ENCODE assay signal across 9 cellular contexts in the genomic region with DNA sequence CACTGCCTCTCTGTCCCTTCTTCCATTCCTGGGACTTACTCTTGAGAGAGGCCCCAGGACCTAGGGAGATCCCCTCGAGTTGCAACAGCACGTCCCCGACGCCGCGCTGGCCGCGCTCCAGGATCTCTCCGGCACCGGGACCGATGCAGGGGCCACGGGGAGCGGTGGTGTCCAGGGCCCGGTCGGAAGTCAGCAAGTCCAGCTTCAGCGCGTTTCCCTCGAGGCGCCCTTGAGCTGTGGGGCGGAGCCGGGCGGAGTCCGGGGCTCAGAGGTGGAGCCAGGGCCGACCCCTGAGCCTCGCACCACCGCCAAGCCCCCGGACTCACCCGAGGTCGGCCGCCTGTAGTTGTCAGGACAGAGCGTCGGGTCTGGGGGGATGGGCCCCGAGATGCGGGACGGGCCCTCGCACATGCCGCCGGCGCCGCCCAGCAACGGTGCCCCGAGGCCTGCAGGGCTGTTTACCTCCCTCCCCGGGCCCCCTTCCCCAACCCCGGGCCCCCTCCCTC. TPM values are rescaled to one million over a fixed set of nuclear protein-coding genes. Genes with fewer than 3 reads are reported as not detected.
A peak's percentile ranks its signal among the peaks of the same experiment; 100 is the strongest.
DNase-seq lines count a peak whose midpoint lies in the region; ATAC-seq, FAIRE-seq and TF ChIP-seq lines count a peak whose summit lies in the region.
"Had no signal": no experiment of that assay in that cellular context is flagged by ENCODE, and none has a peak within 500 bp of the region (broad histone marks: within the 10 kb centered on the region; RNA-seq: fewer than 3 reads in every experiment).

No MANE protein-coding gene starts in this region.

- CTCF ChIA-PET in IMR-90 (lab: Yijun Ruan, JAX) = interaction anchor here (1.5 kb wide), 1 partner anchor 145 kb away, joined by 9 read pairs; no protein-coding TSS in a partner anchor
- CTCF ChIA-PET in GM12878 (lab: Yijun Ruan, JAX) = interaction anchor here (1.1 to 11.9 kb wide), 9 partner anchors 20 to 149 kb away, joined by 3 to 196 read pairs (median 6); partner anchors contain the start of genes CARMIL2 and CTCF

- H3K79me2 ChIP-seq in GM12878 (ENCODE audit: control insufficient read depth, insufficient read depth, low read length) = no peaks in the 10 kb centered on the region

- H4K8ac ChIP-seq in IMR-90 (ENCODE audit: low read depth in 2 of 2, low read length in 2 of 2) = peak overlapping the region in 1 of 2 experiments; percentile 48; a peak in 1 of 4 replicates

- WGBS in IMR-90 (ENCODE audit: extremely low coverage in 2 of 2, insufficient read length in 1 of 2), 2 experiments = 6% methylated on average over 32 of the region's 44 CpGs; no CpG with 5 or more reads in 1 of the 2 experiments
- 2% methylated on average over 36 of the region's 44 CpGs for WGBS in GM12878 (ENCODE audit: insufficient coverage, insufficient replicate concordance, low lambda C conversion rate, missing lambda C conversion rate)

- TF ChIP-seq RAD21 in IMR-90 (IDR thresholded peaks at IDR 0.05; ENCODE audit: low read length) (no peak), GM12878 (IDR thresholded peaks at IDR 0.05; ENCODE audit: insufficient read depth, low read depth, low read length) (no peak)

- no peak for TF ChIP-seq EP300 in GM12878 (IDR thresholded peaks at IDR 0.05; ENCODE audit: borderline replicate concordance in 1 of 2, control insufficient read depth in 1 of 2, low read depth in 2 of 2, low read length in 2 of 2)

- H2BK15ac ChIP-seq in IMR-90 (ENCODE audit: low read depth, low read length) = no peak overlapping the region

- H3K9ac ChIP-seq in IMR-90 (ENCODE audit: low read depth, low read length) (peak overlapping the region; percentile 5; the same call in 1 of the 2 replicates), GM12878 (ENCODE audit: control insufficient read depth, insufficient read depth, low read length) (0 out of 2 replicates have a peak overlapping the region, but pooled peaks have one; percentile 30)

- H3K9me3 ChIP-seq in IMR-90 (ENCODE audit: control insufficient read depth, insufficient read depth, low read length) (no peaks in the 10 kb centered on the region), GM12878 (replicated peaks; ENCODE audit: control insufficient read depth, insufficient read depth, low read length) (no peaks in the 10 kb centered on the region)

- FAIRE-seq in GM12878 (lab: Jason Lieb, UNC) = no peak
- FAIRE-seq: A204.1 had no signal

- H2BK120ac ChIP-seq in IMR-90 (ENCODE audit: low read depth, low read length) = no peak overlapping the region

- dilution Hi-C loops in IMR-90 (cut with HindIII; ENCODE audit: low sequenced_read_pairs, unreplicated experiment) = no loop called here

- SMC1A ChIA-PET in GM12878 (lab: Charles Lee; ENCODE audit: uncharacterized antibody, unreplicated experiment) = interaction anchor here (1.3 to 2.8 kb wide), 4 partner anchors 102 to 145 kb away, joined by 3 to 20 read pairs (median 12); partner anchors contain the start of gene RIPOR1

- H4K91ac ChIP-seq in IMR-90 (ENCODE audit: insufficient read depth, low read depth, low read length) = no peak overlapping the region

- H4K5ac ChIP-seq in IMR-90 (ENCODE audit: low read depth, low read length) = no peak overlapping the region

- no peak overlapping the region for H3K56ac ChIP-seq in IMR-90 (ENCODE audit: extremely low read depth, insufficient read depth, low read length)

- no peak overlapping the region for H3K23ac ChIP-seq in IMR-90 (ENCODE audit: low read depth, low read length)

- H3K9me1 ChIP-seq in IMR-90 (ENCODE audit: insufficient read depth, low read length) = no peaks in the 10 kb centered on the region

- no peak overlapping the region for H3K4ac ChIP-seq in IMR-90 (ENCODE audit: low read depth, low read length)

- peak overlapping the region; percentile 42; the same call in 1 of the 2 replicates for H3K27ac ChIP-seq in IMR-90 (ENCODE audit: insufficient read depth, low read length)
- no peak overlapping the region for H3K27ac ChIP-seq in GM12878 (ENCODE audit: control insufficient read depth, insufficient read depth)
- peak overlapping the region; percentile 88 for H3K27ac ChIP-seq in substantia nigra (ENCODE audit: low read depth, low read length, poor library complexity, severe bottlenecking)

- POLR2A ChIA-PET in IMR-90 (lab: Charles Lee; ENCODE audit: unreplicated experiment) = no interaction called here
- POLR2A ChIA-PET in GM12878 (lab: Charles Lee) = interaction anchor here (1.0 to 1.3 kb wide), 3 partner anchors 53 to 145 kb away, joined by 3 to 5 read pairs (median 5); partner anchors contain the start of genes CTCF and GFOD2

- peak overlapping the region; percentile 83 for H2AK9ac ChIP-seq in IMR-90 (replicated peaks; ENCODE audit: low read depth, low read length, poor library complexity)

- no peak for TF ChIP-seq POLR2A in IMR-90 (IDR thresholded peaks at IDR 0.05; ENCODE audit: low read depth, low read length)
- no peak for TF ChIP-seq POLR2A in GM12878 (IDR thresholded peaks at IDR 0.05; ENCODE audit: low read depth, low read length)

- no peak overlapping the region for H2AK5ac ChIP-seq in IMR-90 (ENCODE audit: low read depth, low read length)

- H3K4me1 ChIP-seq in IMR-90 (ENCODE audit: control insufficient read depth, insufficient read depth, low read length) (peaks cover 12% of the 10 kb centered on the region), GM12878 (ENCODE audit: control insufficient read depth, insufficient read depth, low read length) (peaks cover 30% of the 10 kb centered on the region)

- H2AFZ ChIP-seq in IMR-90 (replicated peaks; ENCODE audit: low read length, poor library complexity) (peak overlapping the region; percentile 96), GM12878 (ENCODE audit: control insufficient read depth, low read depth, low read length) (peak overlapping the region; percentile 76)

- no peak overlapping the region for H2BK5ac ChIP-seq in IMR-90 (ENCODE audit: low read depth, low read length, poor library complexity, severe bottlenecking)

- no peak for TF ChIP-seq CTCF in IMR-90 (conservative IDR thresholded peaks at IDR 0.05; ENCODE audit: low read depth, low read length)
- TF ChIP-seq CTCF in GM12878 (IDR thresholded peaks at IDR 0.05 in 2 of 3, conservative IDR thresholded peaks at IDR 0.05 in 1 of 3; ENCODE audit: control insufficient read depth in 2 of 3, extremely low read depth in 1 of 3, insufficient read depth in 1 of 3, low read depth in 3 of 3, low read length in 3 of 3) = no peak

- H3K36me3 ChIP-seq in IMR-90 (ENCODE audit: control insufficient read depth, insufficient read depth, low read length) (peaks cover 2% of the 10 kb centered on the region; the same call in 1 of the 2 replicates), GM12878 (ENCODE audit: control insufficient read depth in 2 of 2, insufficient read depth in 2 of 2, low read length in 1 of 2) (no peaks in the 10 kb centered on the region)

- in situ Hi-C loops in IMR-90 (cut with MboI; ENCODE audit: low sequenced_read_pairs) = loop anchor here (10.0 kb wide), 1 partner anchor 141 kb away; the partner anchor contains the start of gene RIPOR1
- in situ Hi-C loops in GM12878 (cut with MboI) = no loop called here

- H3K79me1 ChIP-seq in IMR-90 (ENCODE audit: low read depth in 1 of 2, low read length in 2 of 2) = peaks cover 4 to 12% of the 10 kb centered on the region in 2 experiments; a peak in 3 of 4 replicates

- DNase-seq in DMS 273 (lab: John Stamatoyannopoulos, UW; ENCODE audit: unreplicated experiment) = peak; percentile 71
- no peak for DNase-seq in DMS 273 treated with DMSO at 0.1 percent for 48 hours (lab: John Stamatoyannopoulos, UW)
- no peak for DNase-seq in IMR-90
- DNase-seq in GM12878 (ENCODE audit: low read depth, low spot score) = no peak
- peak; percentile 48 to 50 for DNase-seq in left colon
- peak in 2 of 49 donors; percentile 57 to 74 for DNase-seq in substantia nigra (lab: John Stamatoyannopoulos, UW)
- DNase-seq in GF-D8 (lab: John Stamatoyannopoulos, UW) = no peak

- peak; percentile 12 for ATAC-seq in IMR-90 (ENCODE audit: low read depth)
- ATAC-seq in GM12878 = peak; percentile 24
- ATAC-seq in left colon = peak; percentile 22
- ATAC-seq in GM21515 (IDR thresholded peaks at IDR 0.05; ENCODE audit: unreplicated experiment) = no peak

- peak overlapping the region; percentile 54 for H3K4me2 ChIP-seq in IMR-90 (ENCODE audit: low read depth, low read length)
- H3K4me2 ChIP-seq in GM12878 (ENCODE audit: control insufficient read depth, insufficient read depth) = peak overlapping the region; percentile 95

- H3K14ac ChIP-seq in IMR-90 (replicated peaks; ENCODE audit: low read depth, low read length) = no peak overlapping the region

- BruUV-seq in IMR-90 (replicated peaks; lab: Mats Ljungman, UMichigan) (no TSS peak), GM12878 (replicated peaks; lab: Mats Ljungman, UMichigan) (no TSS peak)

- H2BK20ac ChIP-seq in IMR-90 (ENCODE audit: low read depth, low read length) = no peak overlapping the region

- H3K27me3 ChIP-seq in IMR-90 (ENCODE audit: control insufficient read depth, insufficient read depth, low read length) = no peaks in the 10 kb centered on the region
- H3K27me3 ChIP-seq in GM12878 (replicated peaks in 1 of 2; ENCODE audit: control insufficient read depth in 2 of 2, insufficient read depth in 2 of 2, low read length in 1 of 2) = no peaks in the 10 kb centered on the region

- intact Hi-C loops in IMR-90 (cut with micrococcal nuclease) (no loop called here), GM12878 (cut with micrococcal nuclease; ENCODE audit: unreplicated experiment) (loop anchor here (5.0 kb wide), 1 partner anchor 174 kb away; no protein-coding TSS in a partner anchor), left colon (cut with DNase I, micrococcal nuclease) (loop anchor here in 1 of 2 donors (5.0 kb wide), 1 partner anchor 144 kb away; no protein-coding TSS in a partner anchor)

- no peak overlapping the region for H3K18ac ChIP-seq in IMR-90 (ENCODE audit: low read depth, low read length)

- peak overlapping the region; percentile 95 for H3K4me3 ChIP-seq in IMR-90 (ENCODE audit: insufficient read depth, low read depth, low read length)
- peak overlapping the region; percentile 88 for H3K4me3 ChIP-seq in GM12878

- RAD21 ChIA-PET in GM12878 (lab: Charles Lee; ENCODE audit: unreplicated experiment) = interaction anchor here (1.0 to 3.1 kb wide), 6 partner anchors 21 to 185 kb away, joined by 4 to 22 read pairs (median 8); partner anchors contain the start of genes ATP6V0D1 and CARMIL2

- H4K20me1 ChIP-seq in IMR-90 (ENCODE audit: insufficient read depth, low read length) (peaks cover 2% of the 10 kb centered on the region; the same call in 1 of the 2 replicates), GM12878 (ENCODE audit: control insufficient read depth, insufficient read depth) (no peaks in the 10 kb centered on the region)

RNA-seq across cellular contexts. Expression of gene ENKD1, which starts 0.5 kb away (rescaled TPM):
- total RNA-seq in IMR-90 (2012; rRNA removed) = 2.9 and 3.1 TPM in 2 replicates
- polyA plus RNA-seq in IMR-90 (2012; rRNA removed) = 6.3 and 7.8 TPM in 2 replicates
- 3.9 and 8.2 TPM in 2 replicates for polyA plus RNA-seq in IMR-90 (2012; cell fraction: cytosol; rRNA removed)
- polyA plus RNA-seq in IMR-90 (2012; cell fraction: nucleus; rRNA removed; ENCODE audit: low replicate concordance) = 20.0 and 44.8 TPM in 2 replicates
- total RNA-seq in GM12878 (2013; cell fraction: nucleolus; rRNA removed) = 6.3 and 8.3 TPM in 2 replicates
- 7.7 and 9.1 TPM in 2 replicates for total RNA-seq in GM12878 (2014; rRNA removed)
- total RNA-seq in GM12878 (2014; rRNA removed; fragmentation: Illumina TruSeq; extraction: Trizol) = 2.5 TPM in 2 replicates
- total RNA-seq in GM12878 (2021) = 7.2 and 8.1 TPM in 2 replicates
- 0.60 TPM for polyA plus RNA-seq in GM12878 (2011; ENCODE audit: low read depth)
- polyA plus RNA-seq in GM12878 (2011; rRNA removed) = 2.8 and 5.2 TPM in 2 replicates
- 5.4 and 9.3 TPM in 2 replicates for polyA plus RNA-seq in GM12878 (2011; cell fraction: cytosol; rRNA removed)
- 27.3 and 32.8 TPM in 2 replicates for polyA plus RNA-seq in GM12878 (2011; cell fraction: nucleus; rRNA removed)
- 5.5 and 6.9 TPM in 2 replicates for polyA plus RNA-seq in GM12878 (2012)
- 0.30 and 0.97 TPM in 2 replicates for polyA plus RNA-seq in GM12878 (2014; fragmentation: Illumina TruSeq; extraction: Trizol)
- 1 to 10 TPM in 1 of 2 experiments, under 1 TPM in 1; 0.19 to 1.1 TPM for polyA plus RNA-seq in GM12878 (2014; fragmentation: Nextera tagmentation; extraction: Ambion mirVana)
- polyA plus RNA-seq in GM12878 (2014; rRNA removed) = 6.8 and 11.4 TPM in 2 replicates
- 1 to 10 TPM; 2.1 to 3.1 TPM for polyA plus RNA-seq in GM12878 (2016; fragmentation: Nextera tagmentation; extraction: Ambion mirVana)
- polyA minus RNA-seq in GM12878 (2011; rRNA and poly(A)+ RNA removed) = 3.1 and 3.5 TPM in 2 replicates
- polyA minus RNA-seq in GM12878 (2011; cell fraction: cytosol; rRNA and poly(A)+ RNA removed) = 2.0 and 3.7 TPM in 2 replicates
- 1.8 and 4.6 TPM in 2 replicates for polyA minus RNA-seq in GM12878 (2011; cell fraction: nucleus; rRNA and poly(A)+ RNA removed)
- total RNA-seq in left colon = 1 to 10 TPM; 7.4 to 9.0 TPM

RNA-seq across cellular contexts. Expression of gene C16orf86, which starts 0.5 kb away (rescaled TPM):
- total RNA-seq in IMR-90 (2012; rRNA removed) = 0.28 and 0.54 TPM in 2 replicates
- 0.63 and 0.70 TPM in 2 replicates for polyA plus RNA-seq in IMR-90 (2012; rRNA removed)
- 1.00 and 1.9 TPM in 2 replicates for polyA plus RNA-seq in IMR-90 (2012; cell fraction: cytosol; rRNA removed)
- 1.9 and 3.9 TPM in 2 replicates for polyA plus RNA-seq in IMR-90 (2012; cell fraction: nucleus; rRNA removed; ENCODE audit: low replicate concordance)
- total RNA-seq in GM12878 (2013; cell fraction: nucleolus; rRNA removed) = 2.9 and 3.3 TPM in 2 replicates
- total RNA-seq in GM12878 (2014; rRNA removed) = 1.7 and 3.3 TPM in 2 replicates
- 0.55 and 0.89 TPM in 2 replicates for total RNA-seq in GM12878 (2014; rRNA removed; fragmentation: Illumina TruSeq; extraction: Trizol)
- total RNA-seq in GM12878 (2021) = 2.7 and 3.0 TPM in 2 replicates
- polyA plus RNA-seq in GM12878 (2011; ENCODE audit: low read depth) = 0.49 TPM
- 0.53 and 1.2 TPM in 2 replicates for polyA plus RNA-seq in GM12878 (2011; rRNA removed)
- 1.5 and 2.6 TPM in 2 replicates for polyA plus RNA-seq in GM12878 (2011; cell fraction: cytosol; rRNA removed)
- 6.1 and 6.6 TPM in 2 replicates for polyA plus RNA-seq in GM12878 (2011; cell fraction: nucleus; rRNA removed)
- polyA plus RNA-seq in GM12878 (2012) = 2.5 and 2.8 TPM in 2 replicates
- 0.51 TPM in 1 of 2 replicates, not detected in the other for polyA plus RNA-seq in GM12878 (2014; fragmentation: Illumina TruSeq; extraction: Trizol)
- polyA plus RNA-seq in GM12878 (2014; fragmentation: Nextera tagmentation; extraction: Ambion mirVana) = under 1 TPM; 0.11 to 0.18 TPM
- 2.3 and 2.4 TPM in 2 replicates for polyA plus RNA-seq in GM12878 (2014; rRNA removed)
- 1 to 10 TPM; 2.0 to 3.2 TPM for polyA plus RNA-seq in GM12878 (2016; fragmentation: Nextera tagmentation; extraction: Ambion mirVana)
- polyA minus RNA-seq in GM12878 (2011; rRNA and poly(A)+ RNA removed) = 0.88 TPM in 1 of 2 replicates, not detected in the other
- polyA minus RNA-seq in GM12878 (2011; cell fraction: cytosol; rRNA and poly(A)+ RNA removed) = not detected in 2 replicates
- polyA minus RNA-seq in GM12878 (2011; cell fraction: nucleus; rRNA and poly(A)+ RNA removed) = 0.85 and 1.1 TPM in 2 replicates
- 1 to 10 TPM in 1 of 2 donors, under 1 TPM in 1; 0.92 to 1.5 TPM for total RNA-seq in left colon

RNA-seq across cellular contexts. Expression of gene PARD6A, which starts 5.3 kb away (rescaled TPM):
- total RNA-seq in IMR-90 (2012; rRNA removed) = 0.28 and 0.36 TPM in 2 replicates
- 0.55 and 0.65 TPM in 2 replicates for polyA plus RNA-seq in IMR-90 (2012; rRNA removed)
- 0.82 and 0.94 TPM in 2 replicates for polyA plus RNA-seq in IMR-90 (2012; cell fraction: cytosol; rRNA removed)
- polyA plus RNA-seq in IMR-90 (2012; cell fraction: nucleus; rRNA removed; ENCODE audit: low replicate concordance) = 0.32 and 0.49 TPM in 2 replicates
- not detected in 2 replicates for total RNA-seq in GM12878 (2013; cell fraction: nucleolus; rRNA removed)
- total RNA-seq in GM12878 (2014; rRNA removed) = 8.0 and 9.1 TPM in 2 replicates
- 3.0 and 3.4 TPM in 2 replicates for total RNA-seq in GM12878 (2014; rRNA removed; fragmentation: Illumina TruSeq; extraction: Trizol)
- total RNA-seq in GM12878 (2021) = 6.2 and 7.5 TPM in 2 replicates
- polyA plus RNA-seq in GM12878 (2011; ENCODE audit: low read depth) = 0.98 TPM
- polyA plus RNA-seq in GM12878 (2011; rRNA removed) = 0.92 and 1.9 TPM in 2 replicates
- 3.5 and 6.3 TPM in 2 replicates for polyA plus RNA-seq in GM12878 (2011; cell fraction: cytosol; rRNA removed)
- polyA plus RNA-seq in GM12878 (2011; cell fraction: nucleus; rRNA removed) = 3.4 and 3.7 TPM in 2 replicates
- polyA plus RNA-seq in GM12878 (2012) = 3.4 and 3.7 TPM in 2 replicates
- polyA plus RNA-seq in GM12878 (2014; fragmentation: Illumina TruSeq; extraction: Trizol) = 0.27 and 1.7 TPM in 2 replicates
- polyA plus RNA-seq in GM12878 (2014; fragmentation: Nextera tagmentation; extraction: Ambion mirVana) = under 1 TPM; 0.42 to 0.62 TPM
- 7.1 and 9.8 TPM in 2 replicates for polyA plus RNA-seq in GM12878 (2014; rRNA removed)
- 10 to 100 TPM in 1 of 2 experiments, 1 to 10 TPM in 1; 5.7 to 10.1 TPM for polyA plus RNA-seq in GM12878 (2016; fragmentation: Nextera tagmentation; extraction: Ambion mirVana)
- polyA minus RNA-seq in GM12878 (2011; rRNA and poly(A)+ RNA removed) = 0.95 and 1.4 TPM in 2 replicates
- 1.5 and 1.9 TPM in 2 replicates for polyA minus RNA-seq in GM12878 (2011; cell fraction: cytosol; rRNA and poly(A)+ RNA removed)
- polyA minus RNA-seq in GM12878 (2011; cell fraction: nucleus; rRNA and poly(A)+ RNA removed) = 1.5 and 2.2 TPM in 2 replicates
- 1 to 10 TPM; 4.1 to 4.4 TPM for total RNA-seq in left colon

RNA-seq across cellular contexts. Expression of gene ACD, which starts 6.0 kb away (rescaled TPM):
- total RNA-seq in IMR-90 (2012; rRNA removed) (12.8 and 15.6 TPM in 2 replicates), GM12878 (2014; rRNA removed) (26.3 and 36.1 TPM in 2 replicates), GM12878 (2014; rRNA removed; fragmentation: Illumina TruSeq; extraction: Trizol) (9.8 and 10.0 TPM in 2 replicates), GM12878 (2021) (32.4 and 32.9 TPM in 2 replicates), left colon (1 to 10 TPM; 8.8 to 9.7 TPM)
- polyA plus RNA-seq in IMR-90 (2012; rRNA removed) (31.1 and 38.9 TPM in 2 replicates), GM12878 (2011; rRNA removed) (5.6 and 15.6 TPM in 2 replicates), GM12878 (2014; fragmentation: Illumina TruSeq; extraction: Trizol) (2.8 and 11.3 TPM in 2 replicates), GM12878 (2014; fragmentation: Nextera tagmentation; extraction: Ambion mirVana) (1 to 10 TPM; 2.9 to 9.7 TPM), GM12878 (2014; rRNA removed) (32.2 and 35.6 TPM in 2 replicates), GM12878 (2016; fragmentation: Nextera tagmentation; extraction: Ambion mirVana) (10 to 100 TPM; 45.0 to 46.7 TPM)
- polyA plus RNA-seq in IMR-90 (2012; cell fraction: cytosol; rRNA removed) = 20.0 and 29.8 TPM in 2 replicates
- 49.6 and 116 TPM in 2 replicates for polyA plus RNA-seq in IMR-90 (2012; cell fraction: nucleus; rRNA removed; ENCODE audit: low replicate concordance)
- total RNA-seq in GM12878 (2013; cell fraction: nucleolus; rRNA removed) = 20.1 and 22.8 TPM in 2 replicates
- polyA plus RNA-seq in GM12878 (2011; ENCODE audit: low read depth) = 11.7 TPM
- 18.1 and 22.2 TPM in 2 replicates for polyA plus RNA-seq in GM12878 (2011; cell fraction: cytosol; rRNA removed)
- polyA plus RNA-seq in GM12878 (2011; cell fraction: nucleus; rRNA removed) = 67.6 and 72.5 TPM in 2 replicates
- polyA plus RNA-seq in GM12878 (2012) = 26.0 and 29.8 TPM in 2 replicates
- 7.0 and 15.8 TPM in 2 replicates for polyA minus RNA-seq in GM12878 (2011; rRNA and poly(A)+ RNA removed)
- polyA minus RNA-seq in GM12878 (2011; cell fraction: cytosol; rRNA and poly(A)+ RNA removed) = 12.3 and 13.3 TPM in 2 replicates
- polyA minus RNA-seq in GM12878 (2011; cell fraction: nucleus; rRNA and poly(A)+ RNA removed) = 25.6 and 44.0 TPM in 2 replicates

RNA-seq across cellular contexts. Expression of gene CARMIL2, which starts 21.1 kb away (rescaled TPM):
- total RNA-seq in IMR-90 (2012; rRNA removed) (0.18 and 0.28 TPM in 2 replicates), GM12878 (2014; rRNA removed) (18.9 and 24.1 TPM in 2 replicates), GM12878 (2014; rRNA removed; fragmentation: Illumina TruSeq; extraction: Trizol) (13.7 and 14.0 TPM in 2 replicates), GM12878 (2021) (87.6 and 104 TPM in 2 replicates), left colon (1 to 10 TPM; 2.1 to 3.7 TPM)
- polyA plus RNA-seq in IMR-90 (2012; rRNA removed) (0.77 and 0.97 TPM in 2 replicates), GM12878 (2011; rRNA removed) (4.4 and 8.6 TPM in 2 replicates), GM12878 (2014; fragmentation: Illumina TruSeq; extraction: Trizol) (1.6 and 13.0 TPM in 2 replicates), GM12878 (2014; fragmentation: Nextera tagmentation; extraction: Ambion mirVana) (1 to 10 TPM in 1 of 2 experiments, under 1 TPM in 1; 0.82 to 1.9 TPM), GM12878 (2014; rRNA removed) (56.5 and 72.9 TPM in 2 replicates), GM12878 (2016; fragmentation: Nextera tagmentation; extraction: Ambion mirVana) (1 to 10 TPM; 7.4 to 7.7 TPM)
- polyA plus RNA-seq in IMR-90 (2012; cell fraction: cytosol; rRNA removed) = 0.65 and 0.75 TPM in 2 replicates
- polyA plus RNA-seq in IMR-90 (2012; cell fraction: nucleus; rRNA removed; ENCODE audit: low replicate concordance) = 2.3 and 3.8 TPM in 2 replicates
- total RNA-seq in GM12878 (2013; cell fraction: nucleolus; rRNA removed) = 66.7 and 80.3 TPM in 2 replicates
- 15.7 TPM for polyA plus RNA-seq in GM12878 (2011; ENCODE audit: low read depth)
- polyA plus RNA-seq in GM12878 (2011; cell fraction: cytosol; rRNA removed) = 12.9 and 13.8 TPM in 2 replicates
- 159 and 214 TPM in 2 replicates for polyA plus RNA-seq in GM12878 (2011; cell fraction: nucleus; rRNA removed)
- 54.3 and 58.8 TPM in 2 replicates for polyA plus RNA-seq in GM12878 (2012)
- polyA minus RNA-seq in GM12878 (2011; rRNA and poly(A)+ RNA removed) = 11.3 and 15.7 TPM in 2 replicates
- 11.3 and 13.4 TPM in 2 replicates for polyA minus RNA-seq in GM12878 (2011; cell fraction: cytosol; rRNA and poly(A)+ RNA removed)
- polyA minus RNA-seq in GM12878 (2011; cell fraction: nucleus; rRNA and poly(A)+ RNA removed) = 42.1 and 57.6 TPM in 2 replicates

Comparison
In these comparisons a context has a peak if more than half of its experiments do, and no peak if none do; other contexts are left out.
1. DNase-seq: peak in DMS 273 (single experiment) and left colon (2 of 2); none in DMS 273 treated with DMSO at 0.1 percent for 48 hours (single experiment), IMR-90 (single experiment), GM12878 (single experiment) and GF-D8 (single experiment).